ENCODE assay signal across 12 cellular contexts in the genomic region with DNA sequence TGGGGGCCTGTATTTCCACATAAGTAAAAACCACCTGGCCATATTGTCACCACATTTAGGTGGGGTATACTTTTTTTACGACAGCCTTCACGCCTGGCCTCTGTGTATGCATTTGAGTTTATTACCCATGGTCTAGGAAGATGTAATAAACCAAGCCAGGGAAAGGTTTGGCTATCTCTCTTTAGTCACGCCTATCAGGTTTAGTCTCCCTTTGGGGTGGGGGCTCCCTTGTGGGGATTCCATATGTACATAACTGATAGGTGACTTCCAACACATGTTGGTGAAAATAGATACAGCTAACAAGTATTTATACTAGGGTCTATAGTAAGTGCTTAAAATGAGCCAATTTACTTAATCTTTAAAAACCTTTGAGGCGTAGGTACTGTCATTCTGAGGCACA. TPM values are rescaled to one million over a fixed set of nuclear protein-coding genes. Genes with fewer than 3 reads are reported as not detected.
DNase-seq lines count a peak whose midpoint lies in the region; ATAC-seq, FAIRE-seq and TF ChIP-seq lines count a peak whose summit lies in the region.
"Had no signal": no experiment of that assay in that cellular context is flagged by ENCODE, and none has a peak within 500 bp of the region (broad histone marks: within the 10 kb centered on the region; RNA-seq: fewer than 3 reads in every experiment).

No MANE protein-coding gene starts in this region.

- WGBS in HepG2 (ENCODE audit: low lambda C conversion rate): 87% methylated on average over 4 of the region's 4 CpGs
- 74% methylated on average over 4 of the region's 4 CpGs for WGBS in right lobe of liver (ENCODE audit: insufficient coverage, low coverage, low lambda C conversion rate, missing lambda C conversion rate)
- WGBS in endodermal cell (ENCODE audit: insufficient coverage in 1 of 2, insufficient read length in 1 of 2), 2 experiments: 87 to 100% methylated on average over 2 to 4 of the region's 4 CpGs

- peak overlapping the region in 2 of 3 experiments; percentile 9 to 87; a peak in 3 of 6 replicates for H3K4me3 ChIP-seq in HepG2 (replicated peaks in 1 of 3; ENCODE audit: insufficient read depth in 1 of 3, low read depth in 2 of 3, low read length in 3 of 3)
- H3K4me3 ChIP-seq in right lobe of liver: no peak overlapping the region
- H3K4me3 ChIP-seq in Panc1 (ENCODE audit: low read depth in 2 of 2, low read length in 2 of 2): peak overlapping the region in 1 of 2 experiments; percentile 5; a peak in 2 of 4 replicates
- H3K4me3 ChIP-seq in endodermal cell (ENCODE audit: low read length): peak overlapping the region; percentile 89

- DNase-seq in HepG2 (ENCODE audit: low spot score) (no peak), right lobe of liver (no peak), Panc1 (ENCODE audit: low read depth, low spot score) (no peak), endodermal cell (no peak), type B pancreatic cell (ENCODE audit: extremely low spot score, unreplicated experiment) (no peak)
- DNase-seq: NCI-H1048, NCI-H524 treated with DMSO at 0.1 percent for 48 hours had no signal

- H3K27ac ChIP-seq in HepG2 (ENCODE audit: extremely low read length, insufficient read depth, low read length) (no peak overlapping the region), right lobe of liver (no peak overlapping the region), Panc1 (ENCODE audit: low read length) (peak overlapping the region; percentile 46), endodermal cell (ENCODE audit: low read depth, low read length) (no peak overlapping the region)

- TF ChIP-seq CTCF in HepG2 (CRISPR knock-in tag; IDR thresholded peaks at IDR 0.05) (no peak), right lobe of liver (IDR thresholded peaks at IDR 0.05) (no peak), Panc1 (IDR thresholded peaks at IDR 0.05) (no peak), endodermal cell (conservative IDR thresholded peaks at IDR 0.05) (no peak), type B pancreatic cell (conservative IDR thresholded peaks at IDR 0.05) (no peak)

- peak overlapping the region; percentile 99 for H3K4me2 ChIP-seq in HepG2 (ENCODE audit: low read depth, low read length)

- H3K4me3 Mint-ChIP-seq in endodermal cell (peak overlapping the region; percentile 89), type B pancreatic cell (peak overlapping the region; percentile 62)

- H3K27me3 Mint-ChIP-seq in endodermal cell (ENCODE audit: insufficient read depth) (no peaks in the 10 kb centered on the region), type B pancreatic cell (no peaks in the 10 kb centered on the region)

- in situ Hi-C loops in HepG2 (cut with HindIII; ENCODE audit: extremely low pct_ligation_motif_present, low pct_unique_long_range_greater_than_20kb) (no loop called here), Panc1 (cut with HindIII; ENCODE audit: low pct_unique_long_range_greater_than_20kb, low sequenced_read_pairs) (no loop called here)

- H3K36me3 Mint-ChIP-seq in endodermal cell (ENCODE audit: low read depth): peaks cover 38% of the 10 kb centered on the region
- peaks cover 29% of the 10 kb centered on the region for H3K36me3 Mint-ChIP-seq in type B pancreatic cell

- POLR2A ChIA-PET in HepG2 (lab: Yijun Ruan, JAX): interaction anchor here (1.1 kb wide), 1 partner anchor 80 kb away, joined by 3 read pairs; a partner anchor contains a TSS
- POLR2A ChIA-PET in Panc1 (lab: Charles Lee): interaction anchor here (0.6 to 0.7 kb wide), 2 partner anchors 9 to 1187 kb away, joined by 3 read pairs; no protein-coding TSS in a partner anchor

- H3K36me3 ChIP-seq in HepG2 (replicated peaks in 1 of 2; ENCODE audit: control insufficient read depth in 1 of 2, insufficient read depth in 2 of 2, low read length in 2 of 2): peaks cover 10 to 17% of the 10 kb centered on the region in 2 experiments; a peak in 4 of 5 replicates
- peaks cover 0 to 3% (median 0%) of the 10 kb centered on the region in 4 donors for H3K36me3 ChIP-seq in right lobe of liver
- peaks cover 38% of the 10 kb centered on the region for H3K36me3 ChIP-seq in Panc1 (ENCODE audit: control insufficient read depth, insufficient read depth, low read length)
- peaks cover 56% of the 10 kb centered on the region for H3K36me3 ChIP-seq in endodermal cell (ENCODE audit: control insufficient read depth, insufficient read depth, low read length)

- peaks cover 89% of the 10 kb centered on the region for H3K79me2 ChIP-seq in HepG2 (ENCODE audit: insufficient read depth, low read length)

- FAIRE-seq in HepG2 (lab: Jason Lieb, UNC): no peak

- H3K9me3 ChIP-seq in HepG2 (ENCODE audit: low read length) (no peaks in the 10 kb centered on the region), right lobe of liver (no peaks in the 10 kb centered on the region), Panc1 (ENCODE audit: control insufficient read depth, insufficient read depth, low read depth, low read length) (no peaks in the 10 kb centered on the region), endodermal cell (ENCODE audit: control insufficient read depth, low read length) (no peaks in the 10 kb centered on the region)

- TF ChIP-seq EP300 in HepG2 (IDR thresholded peaks at IDR 0.05; ENCODE audit: low read depth in 2 of 2, low read length in 2 of 2) (no peak), HepG2 (CRISPR knock-in tag; IDR thresholded peaks at IDR 0.05; ENCODE audit: borderline replicate concordance) (no peak)

- H2AFZ ChIP-seq in HepG2 (ENCODE audit: low read length): no peak overlapping the region

- H3K27me3 ChIP-seq in HepG2 (ENCODE audit: control insufficient read depth in 1 of 2, insufficient read depth in 2 of 2, low read length in 2 of 2) (no peaks in the 10 kb centered on the region; a peak in 1 of 5 replicates), right lobe of liver (no peaks in the 10 kb centered on the region), Panc1 (ENCODE audit: control insufficient read depth, insufficient read depth, low read length) (no peaks in the 10 kb centered on the region), endodermal cell (ENCODE audit: control insufficient read depth, insufficient read depth, low read length, poor library complexity, severe bottlenecking) (no peaks in the 10 kb centered on the region)

- H3K9ac ChIP-seq in HepG2 (ENCODE audit: insufficient read depth, low read depth, low read length) (no peak overlapping the region; the same call in 1 of the 2 replicates), endodermal cell (ENCODE audit: extremely low read depth, low read length, poor library complexity, severe bottlenecking) (peak overlapping the region; percentile 2)

- intact Hi-C loops in HepG2 (cut with micrococcal nuclease; ENCODE audit: unreplicated experiment): no loop called here
- intact Hi-C loops in right lobe of liver (cut with DNase I): no loop called here
- intact Hi-C loops in Panc1 (cut with micrococcal nuclease; ENCODE audit: unreplicated experiment): no loop called here

- H3K4me1 Mint-ChIP-seq in endodermal cell: peaks cover 53% of the 10 kb centered on the region
- peaks cover 56% of the 10 kb centered on the region for H3K4me1 Mint-ChIP-seq in type B pancreatic cell (ENCODE audit: unreplicated experiment)

- H4K20me1 ChIP-seq in HepG2 (ENCODE audit: insufficient read depth, low read length): peaks cover 82% of the 10 kb centered on the region

- H3K9me3 Mint-ChIP-seq in endodermal cell (no peaks in the 10 kb centered on the region), type B pancreatic cell (no peaks in the 10 kb centered on the region)

- peaks cover 74% of the 10 kb centered on the region for H3K4me1 ChIP-seq in HepG2 (ENCODE audit: insufficient read depth, low read length)
- H3K4me1 ChIP-seq in right lobe of liver: peaks cover 0 to 60% (median 14%) of the 10 kb centered on the region in 4 donors
- H3K4me1 ChIP-seq in Panc1 (ENCODE audit: control insufficient read depth, insufficient read depth, low read length): peaks cover 54% of the 10 kb centered on the region
- peaks cover 25% of the 10 kb centered on the region for H3K4me1 ChIP-seq in endodermal cell (ENCODE audit: control insufficient read depth, insufficient read depth, low read length)

- BruUV-seq in HepG2 (replicated peaks; lab: Mats Ljungman, UMichigan) (no TSS peak), Panc1 (replicated peaks; lab: Mats Ljungman, UMichigan) (no TSS peak)

- no peak for TF ChIP-seq RAD21 in HepG2 (CRISPR knock-in tag; IDR thresholded peaks at IDR 0.05)

- ATAC-seq in HepG2: no peak
- no peak for ATAC-seq in right lobe of liver
- ATAC-seq in Panc1: no peak
- ATAC-seq in GM19328 (IDR thresholded peaks at IDR 0.05; ENCODE audit: unreplicated experiment): no peak
- ATAC-seq in HG02588 (IDR thresholded peaks at IDR 0.05; ENCODE audit: unreplicated experiment): no peak
- no peak for ATAC-seq in HG03342 (IDR thresholded peaks at IDR 0.05; ENCODE audit: unreplicated experiment)

- CTCF ChIA-PET in HepG2 (lab: Yijun Ruan, JAX; ENCODE audit: low intra/inter-chr PET ratio, low total read pairs): no interaction called here
- CTCF ChIA-PET in Panc1 (lab: Charles Lee): no interaction called here

- no peak for TF ChIP-seq POLR2A in HepG2 (IDR thresholded peaks at IDR 0.05; ENCODE audit: insufficient read depth in 1 of 2, low read depth in 2 of 2, low read length in 2 of 2)
- no peak for TF ChIP-seq POLR2A in right lobe of liver (IDR thresholded peaks at IDR 0.05)

- H3K27ac Mint-ChIP-seq in endodermal cell: no peak overlapping the region
- H3K27ac Mint-ChIP-seq in type B pancreatic cell: no peak overlapping the region

RNA-seq across cellular contexts. Expression of a gene that starts 4.2 kb away (rescaled TPM):
- total RNA-seq in HepG2 (2016; rRNA removed; fragmentation: Illumina TruSeq; extraction: Trizol) (500 and 628 TPM in 2 replicates), right lobe of liver (100 to 1,000 TPM; 144 to 325 (median 207) TPM), Panc1 (2021; ENCODE audit: unreplicated experiment) (908 TPM), endodermal cell (100 to 1,000 TPM; 655 to 668 TPM), type B pancreatic cell (ENCODE audit: low replicate concordance) (508 and 709 TPM in 2 replicates)
- total RNA-seq in HepG2 (2016; cell fraction: cytosol; rRNA removed; fragmentation: Illumina TruSeq; extraction: Trizol; ENCODE audit: low read depth): 2,635 and 2,855 TPM in 2 replicates
- total RNA-seq in HepG2 (2016; cell fraction: insoluble cytoplasmic fraction; rRNA removed; fragmentation: Illumina TruSeq; extraction: Trizol): 446 and 624 TPM in 2 replicates
- 2,272 and 2,458 TPM in 2 replicates for total RNA-seq in HepG2 (2016; cell fraction: membrane; rRNA removed; fragmentation: Illumina TruSeq; extraction: Trizol)
- 173 and 199 TPM in 2 replicates for total RNA-seq in HepG2 (2016; cell fraction: nucleus; rRNA removed; fragmentation: Illumina TruSeq; extraction: Trizol)
- polyA plus RNA-seq in HepG2 (2011; rRNA removed): 228 and 339 TPM in 2 replicates
- polyA plus RNA-seq in HepG2 (2011; cell fraction: cytosol; rRNA removed): 382 and 398 TPM in 2 replicates
- 111 and 112 TPM in 2 replicates for polyA plus RNA-seq in HepG2 (2011; cell fraction: nucleus; rRNA removed)
- 423 and 572 TPM in 2 replicates for polyA plus RNA-seq in HepG2 (2012)
- 6,320 and 6,728 TPM in 2 replicates for polyA plus RNA-seq in HepG2 (2016; cell fraction: cytosol; fragmentation: Illumina TruSeq; extraction: Trizol; ENCODE audit: low read depth)
- polyA plus RNA-seq in HepG2 (2016; cell fraction: insoluble cytoplasmic fraction; fragmentation: Illumina TruSeq; extraction: Trizol; ENCODE audit: low read depth): 864 and 1,004 TPM in 2 replicates
- polyA plus RNA-seq in HepG2 (2016; cell fraction: membrane; fragmentation: Illumina TruSeq; extraction: Trizol; ENCODE audit: low read depth): 4,286 and 4,875 TPM in 2 replicates
- 505 and 511 TPM in 2 replicates for polyA plus RNA-seq in HepG2 (2016; cell fraction: nucleus; fragmentation: Illumina TruSeq; extraction: Trizol; ENCODE audit: insufficient read depth, low read depth)
- polyA minus RNA-seq in HepG2 (2011; rRNA and poly(A)+ RNA removed; ENCODE audit: low replicate concordance): 85.6 and 223 TPM in 2 replicates
- polyA minus RNA-seq in HepG2 (2011; cell fraction: cytosol; rRNA and poly(A)+ RNA removed): 140 and 193 TPM in 2 replicates
- 69.1 and 71.2 TPM in 2 replicates for polyA minus RNA-seq in HepG2 (2011; cell fraction: nucleus; rRNA and poly(A)+ RNA removed)
- 1,132 TPM for polyA plus RNA-seq in Panc1 (2012; ENCODE audit: insufficient read length)
- 1,068 TPM for polyA plus RNA-seq in endodermal cell (2013, experiment 1 of 2)
- polyA plus RNA-seq in endodermal cell (2013, experiment 2 of 2): 1,071 TPM

RNA-seq across cellular contexts. Expression of a gene that starts 28.2 kb away (rescaled TPM):
- total RNA-seq in HepG2 (2016; rRNA removed; fragmentation: Illumina TruSeq; extraction: Trizol): 72.6 and 93.3 TPM in 2 replicates
- 20.2 and 21.3 TPM in 2 replicates for total RNA-seq in HepG2 (2016; cell fraction: cytosol; rRNA removed; fragmentation: Illumina TruSeq; extraction: Trizol; ENCODE audit: low read depth)
- 76.3 and 109 TPM in 2 replicates for total RNA-seq in HepG2 (2016; cell fraction: insoluble cytoplasmic fraction; rRNA removed; fragmentation: Illumina TruSeq; extraction: Trizol)
- 24.6 and 26.1 TPM in 2 replicates for total RNA-seq in HepG2 (2016; cell fraction: membrane; rRNA removed; fragmentation: Illumina TruSeq; extraction: Trizol)
- 37.4 and 40.5 TPM in 2 replicates for total RNA-seq in HepG2 (2016; cell fraction: nucleus; rRNA removed; fragmentation: Illumina TruSeq; extraction: Trizol)
- polyA plus RNA-seq in HepG2 (2011; rRNA removed): 18.7 and 29.9 TPM in 2 replicates
- 22.9 and 28.2 TPM in 2 replicates for polyA plus RNA-seq in HepG2 (2011; cell fraction: cytosol; rRNA removed)
- polyA plus RNA-seq in HepG2 (2011; cell fraction: nucleus; rRNA removed): 14.9 TPM in 2 replicates
- polyA plus RNA-seq in HepG2 (2012): 11.7 and 27.7 TPM in 2 replicates
- polyA plus RNA-seq in HepG2 (2016; cell fraction: cytosol; fragmentation: Illumina TruSeq; extraction: Trizol; ENCODE audit: low read depth): 19.5 and 21.5 TPM in 2 replicates
- polyA plus RNA-seq in HepG2 (2016; cell fraction: insoluble cytoplasmic fraction; fragmentation: Illumina TruSeq; extraction: Trizol; ENCODE audit: low read depth): 116 and 122 TPM in 2 replicates
- polyA plus RNA-seq in HepG2 (2016; cell fraction: membrane; fragmentation: Illumina TruSeq; extraction: Trizol; ENCODE audit: low read depth): 20.9 and 23.8 TPM in 2 replicates
- polyA plus RNA-seq in HepG2 (2016; cell fraction: nucleus; fragmentation: Illumina TruSeq; extraction: Trizol; ENCODE audit: insufficient read depth, low read depth): 53.7 and 57.5 TPM in 2 replicates
- polyA minus RNA-seq in HepG2 (2011; rRNA and poly(A)+ RNA removed; ENCODE audit: low replicate concordance): 10.2 and 39.1 TPM in 2 replicates
- polyA minus RNA-seq in HepG2 (2011; cell fraction: cytosol; rRNA and poly(A)+ RNA removed): 5.0 and 11.2 TPM in 2 replicates
- polyA minus RNA-seq in HepG2 (2011; cell fraction: nucleus; rRNA and poly(A)+ RNA removed): 20.1 and 20.9 TPM in 2 replicates
- 10 to 100 TPM in 2 of 6 experiments, 1 to 10 TPM in 4; 8.1 to 14.9 (median 9.2) TPM for total RNA-seq in right lobe of liver
- 78.5 TPM for total RNA-seq in Panc1 (2021; ENCODE audit: unreplicated experiment)
- 60.0 TPM for polyA plus RNA-seq in Panc1 (2012; ENCODE audit: insufficient read length)
- 10 to 100 TPM; 63.3 to 73.2 TPM for total RNA-seq in endodermal cell
- 48.6 TPM for polyA plus RNA-seq in endodermal cell (2013, experiment 1 of 2)
- polyA plus RNA-seq in endodermal cell (2013, experiment 2 of 2): 50.8 TPM
- total RNA-seq in type B pancreatic cell (ENCODE audit: low replicate concordance): 42.5 and 58.9 TPM in 2 replicates

RNA-seq across cellular contexts. Expression of a gene that starts 53.6 kb away (rescaled TPM):
- 4.3 and 7.6 TPM in 2 replicates for total RNA-seq in HepG2 (2016; rRNA removed; fragmentation: Illumina TruSeq; extraction: Trizol)
- total RNA-seq in HepG2 (2016; cell fraction: cytosol; rRNA removed; fragmentation: Illumina TruSeq; extraction: Trizol; ENCODE audit: low read depth): 1.0 and 1.9 TPM in 2 replicates
- 3.7 and 6.4 TPM in 2 replicates for total RNA-seq in HepG2 (2016; cell fraction: insoluble cytoplasmic fraction; rRNA removed; fragmentation: Illumina TruSeq; extraction: Trizol)
- 4.7 and 5.3 TPM in 2 replicates for total RNA-seq in HepG2 (2016; cell fraction: membrane; rRNA removed; fragmentation: Illumina TruSeq; extraction: Trizol)
- total RNA-seq in HepG2 (2016; cell fraction: nucleus; rRNA removed; fragmentation: Illumina TruSeq; extraction: Trizol): 5.6 and 6.8 TPM in 2 replicates
- 5.0 and 5.3 TPM in 2 replicates for polyA plus RNA-seq in HepG2 (2011; rRNA removed)
- 3.6 and 5.9 TPM in 2 replicates for polyA plus RNA-seq in HepG2 (2011; cell fraction: cytosol; rRNA removed)
- 4.7 and 5.6 TPM in 2 replicates for polyA plus RNA-seq in HepG2 (2011; cell fraction: nucleus; rRNA removed)
- polyA plus RNA-seq in HepG2 (2012): 2.5 and 3.7 TPM in 2 replicates
- 2.8 and 3.0 TPM in 2 replicates for polyA plus RNA-seq in HepG2 (2016; cell fraction: cytosol; fragmentation: Illumina TruSeq; extraction: Trizol; ENCODE audit: low read depth)
- polyA plus RNA-seq in HepG2 (2016; cell fraction: insoluble cytoplasmic fraction; fragmentation: Illumina TruSeq; extraction: Trizol; ENCODE audit: low read depth): 3.9 and 4.5 TPM in 2 replicates
- 5.5 TPM in 2 replicates for polyA plus RNA-seq in HepG2 (2016; cell fraction: membrane; fragmentation: Illumina TruSeq; extraction: Trizol; ENCODE audit: low read depth)
- polyA plus RNA-seq in HepG2 (2016; cell fraction: nucleus; fragmentation: Illumina TruSeq; extraction: Trizol; ENCODE audit: insufficient read depth, low read depth): 8.6 and 9.4 TPM in 2 replicates
- polyA minus RNA-seq in HepG2 (2011; rRNA and poly(A)+ RNA removed; ENCODE audit: low replicate concordance): 10.8 TPM in 1 of 2 replicates, not detected in the other
- polyA minus RNA-seq in HepG2 (2011; cell fraction: cytosol; rRNA and poly(A)+ RNA removed): 2.8 and 2.9 TPM in 2 replicates
- 1.2 and 2.1 TPM in 2 replicates for polyA minus RNA-seq in HepG2 (2011; cell fraction: nucleus; rRNA and poly(A)+ RNA removed)
- 1 to 10 TPM in 1 of 6 experiments, not detected in 5; 1.0 TPM for total RNA-seq in right lobe of liver
- total RNA-seq in Panc1 (2021; ENCODE audit: unreplicated experiment): 0.05 TPM
- not detected for polyA plus RNA-seq in Panc1 (2012; ENCODE audit: insufficient read length)
- total RNA-seq in endodermal cell: 10 to 100 TPM; 31.6 to 32.6 TPM
- polyA plus RNA-seq in endodermal cell (2013, experiment 1 of 2): 7.2 TPM
- 7.2 TPM for polyA plus RNA-seq in endodermal cell (2013, experiment 2 of 2)
- 0.33 and 2.3 TPM in 2 replicates for total RNA-seq in type B pancreatic cell (ENCODE audit: low replicate concordance)
- total RNA-seq: cardiac septum, SK-MEL-5 had no signal

Comparison
In these comparisons a context has a peak if more than half of its experiments do, and no peak if none do; other contexts are left out.
1. H3K4me3 ChIP-seq: peak in HepG2 (2 of 3) and endodermal cell (single experiment); none in right lobe of liver (0 of 3).